ENCODE assay signal across 19 cellular contexts in genomic region chr4:110046588-110047049, GRCh38.
DNase-seq lines count a peak whose midpoint lies in the region; ATAC-seq lines count a peak whose summit lies in the region.
"Had no signal": no experiment of that assay in that cellular context is flagged by ENCODE, and none has a peak within 500 bp of the region (broad histone marks: within the 10 kb centered on the region; RNA-seq: fewer than 3 reads in every experiment).

No MANE protein-coding gene starts in this region.

- peaks cover 23% of the 10 kb centered on the region for H3K36me3 ChIP-seq in adipocyte (ENCODE audit: control insufficient read depth, insufficient read depth, low read length, severe bottlenecking)
- H3K36me3 ChIP-seq: SJCRH30 had no signal

- H3K4me1 ChIP-seq in adipocyte (ENCODE audit: control insufficient read depth, insufficient read depth, low read length) = peaks cover 10% of the 10 kb centered on the region
- H3K4me1 ChIP-seq: esophagus squamous epithelium had no signal

- ATAC-seq in left lobe of liver (no peak), HG03196 (IDR thresholded peaks at IDR 0.05; ENCODE audit: unreplicated experiment) (no peak)
- ATAC-seq: left colon had no signal

- in situ Hi-C loops in KBM-7 (cut with MboI; ENCODE audit: low pct_unique_long_range_greater_than_20kb, low sequenced_read_pairs) = no loop called here

- DNase-seq in COR-L47 (lab: John Stamatoyannopoulos, UW) (peak; percentile 69), HS-5 (ENCODE audit: low read depth) (peak; percentile 6), adipocyte (ENCODE audit: low read depth) (peak; percentile 39), globus pallidus (ENCODE audit: low spot score) (peak; percentile 66), left lobe of liver (ENCODE audit: low spot score) (no peak), NCI-H1105 (lab: John Stamatoyannopoulos, UW) (no peak), KBM-7 (no peak)
- DNase-seq: activated CD4-positive, alpha-beta T cell treated with anti-CD3 and anti-CD28 coated beads for 4 hours; activated naive CD4-positive, alpha-beta T cell treated with anti-CD3 and anti-CD28 coated beads, Interleukin-2, amount 50 U/mL, for 16 hours; BE2C; DMS153; esophagus squamous epithelium; left colon; NCI-H2171; SJCRH30; stimulated activated CD4-positive, alpha-beta T cell treated with anti-CD3 and anti-CD28 coated beads, Interleukin-4, amount 100 ng/mL, for 24 hours had no signal

- no peak overlapping the region for H3K9ac ChIP-seq in adipocyte (ENCODE audit: low read length)

- H3K4me3 ChIP-seq in adipocyte (ENCODE audit: low read length) = no peak overlapping the region
- H3K4me3 ChIP-seq: esophagus squamous epithelium, HAP-1, SJCRH30, thoracic aorta had no signal

- H3K9me3 ChIP-seq in adipocyte (ENCODE audit: control insufficient read depth, low read length) = no peaks in the 10 kb centered on the region
- H3K9me3 ChIP-seq: BE2C, esophagus squamous epithelium, HAP-1, SJCRH30, thoracic aorta had no signal

- no peaks in the 10 kb centered on the region for H3K27me3 ChIP-seq in adipocyte (replicated peaks; ENCODE audit: control insufficient read depth, insufficient read depth, low read length)
- H3K27me3 ChIP-seq: BE2C, esophagus squamous epithelium, SJCRH30 had no signal

Comparison
In these comparisons a context has a peak if more than half of its experiments do, and no peak if none do; other contexts are left out.
1. DNase-seq: peak in COR-L47 (single experiment), HS-5 (single experiment), adipocyte (single experiment) and globus pallidus (single experiment); none in left lobe of liver (single experiment), NCI-H1105 (single experiment) and KBM-7 (single experiment).